Comparison of ENCODE assay signal across 8 cellular contexts in the genomic region with DNA sequence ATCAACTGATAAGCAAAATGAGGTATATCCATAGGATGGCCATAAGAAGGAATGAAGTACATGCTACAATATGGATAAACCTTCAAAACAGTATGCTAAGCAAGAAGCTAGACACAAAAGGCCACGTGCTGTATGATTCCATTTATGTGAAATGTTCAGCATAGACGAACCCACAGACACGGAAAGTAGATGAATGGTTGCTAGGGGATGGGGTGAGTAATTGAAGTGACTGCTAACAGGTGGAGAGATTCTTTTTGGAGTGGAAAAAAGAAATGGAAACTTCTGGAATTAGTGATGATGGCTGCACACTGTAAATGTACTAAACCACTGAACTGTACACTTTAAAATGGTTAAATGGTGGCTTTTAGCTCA. TPM values are rescaled to one million over a fixed set of nuclear protein-coding genes. Genes with fewer than 3 reads are reported as not detected.
DNase-seq lines count a peak whose midpoint lies in the region; ATAC-seq, FAIRE-seq and TF ChIP-seq lines count a peak whose summit lies in the region.

No MANE protein-coding gene starts in this region.

- ATAC-seq in activated CD8-positive, alpha-beta T cell treated with anti-CD3 and anti-CD28 coated beads for 36 hours: peak; percentile 3
- no peak for ATAC-seq in GM21529 (IDR thresholded peaks at IDR 0.05; ENCODE audit: unreplicated experiment)

- H3K4me3 ChIP-seq in kidney (ENCODE audit: low read length in 2 of 2): peak overlapping the region; percentile 5 to 93

- H3K4me1 Mint-ChIP-seq in activated CD8-positive, alpha-beta T cell treated with anti-CD3 and anti-CD28 coated beads for 36 hours (ENCODE audit: low read depth): peaks cover 37% of the 10 kb centered on the region
- peaks cover 51% of the 10 kb centered on the region for H3K4me1 Mint-ChIP-seq in stimulated activated naive CD8-positive, alpha-beta T cell treated with anti-CD3 and anti-CD28 coated beads, Interleukin-15, Interleukin-2, amounts not matched to agents 100 ng/mL and 50 ng/mL, for 24 hours (ENCODE audit: low read depth)

- H3K27ac Mint-ChIP-seq in activated CD8-positive, alpha-beta T cell treated with anti-CD3 and anti-CD28 coated beads for 36 hours: peak overlapping the region; percentile 58
- H3K27ac Mint-ChIP-seq in stimulated activated naive CD8-positive, alpha-beta T cell treated with anti-CD3 and anti-CD28 coated beads, Interleukin-15, Interleukin-2, amounts not matched to agents 100 ng/mL and 50 ng/mL, for 24 hours: peak overlapping the region; percentile 86

- no peak for TF ChIP-seq CTCF in activated CD8-positive, alpha-beta T cell treated with anti-CD3 and anti-CD28 coated beads for 36 hours (IDR thresholded peaks at IDR 0.05)
- TF ChIP-seq CTCF in kidney (IDR thresholded peaks at IDR 0.05; ENCODE audit: borderline replicate concordance, extremely low read depth, insufficient read depth): no peak

- intact Hi-C loops in activated CD8-positive, alpha-beta T cell treated with anti-CD3 and anti-CD28 coated beads for 36 hours (cut with micrococcal nuclease): no loop called here
- intact Hi-C loops in kidney (cut with DNase I): no loop called here

- CTCF ChIA-PET in activated CD8-positive, alpha-beta T cell treated with anti-CD3 and anti-CD28 coated beads for 36 hours (lab: Charles Lee): interaction anchor here (1.1 to 2.2 kb wide), 2 partner anchors 11 to 45 kb away, joined by 3 to 11 read pairs; partner anchors contain the start of genes IFT122 and MBD4

- peaks cover 40% of the 10 kb centered on the region for H3K36me3 Mint-ChIP-seq in activated CD8-positive, alpha-beta T cell treated with anti-CD3 and anti-CD28 coated beads for 36 hours (ENCODE audit: low read depth)
- H3K36me3 Mint-ChIP-seq in stimulated activated naive CD8-positive, alpha-beta T cell treated with anti-CD3 and anti-CD28 coated beads, Interleukin-15, Interleukin-2, amounts not matched to agents 100 ng/mL and 50 ng/mL, for 24 hours (ENCODE audit: low read depth): peaks cover 43% of the 10 kb centered on the region

- FAIRE-seq in kidney (lab: Jason Lieb, UNC): no peak

- peak overlapping the region; percentile 61 for H3K4me3 Mint-ChIP-seq in activated CD8-positive, alpha-beta T cell treated with anti-CD3 and anti-CD28 coated beads for 36 hours
- peak overlapping the region; percentile 74 for H3K4me3 Mint-ChIP-seq in stimulated activated naive CD8-positive, alpha-beta T cell treated with anti-CD3 and anti-CD28 coated beads, Interleukin-15, Interleukin-2, amounts not matched to agents 100 ng/mL and 50 ng/mL, for 24 hours

- H3K9ac ChIP-seq in kidney (ENCODE audit: low read length in 2 of 2): peak overlapping the region in 1 of 2 donors; percentile 47

- no peaks in the 10 kb centered on the region for H3K9me3 Mint-ChIP-seq in activated CD8-positive, alpha-beta T cell treated with anti-CD3 and anti-CD28 coated beads for 36 hours
- H3K9me3 Mint-ChIP-seq in stimulated activated naive CD8-positive, alpha-beta T cell treated with anti-CD3 and anti-CD28 coated beads, Interleukin-15, Interleukin-2, amounts not matched to agents 100 ng/mL and 50 ng/mL, for 24 hours: no peaks in the 10 kb centered on the region

- H3K27ac ChIP-seq in kidney (ENCODE audit: low read depth in 2 of 2, low read length in 2 of 2): peak overlapping the region in 1 of 2 donors; percentile 9

- DNase-seq in NCI-H748 (lab: John Stamatoyannopoulos, UW; ENCODE audit: unreplicated experiment) (peak; percentile 18), NCI-H748 treated with DMSO at 0.1 percent for 48 hours (lab: John Stamatoyannopoulos, UW) (no peak), kidney (no peak), NCI-H2227 treated with DMSO at 0.1 percent for 48 hours (lab: John Stamatoyannopoulos, UW) (no peak), NCI-H128 (lab: John Stamatoyannopoulos, UW; ENCODE audit: unreplicated experiment) (no peak)
- peak; percentile 22 for DNase-seq in activated CD8-positive, alpha-beta T cell treated with anti-CD3 and anti-CD28 coated beads for 36 hours

- H3K27me3 Mint-ChIP-seq in activated CD8-positive, alpha-beta T cell treated with anti-CD3 and anti-CD28 coated beads for 36 hours: peaks cover 2% of the 10 kb centered on the region
- H3K27me3 Mint-ChIP-seq in stimulated activated naive CD8-positive, alpha-beta T cell treated with anti-CD3 and anti-CD28 coated beads, Interleukin-15, Interleukin-2, amounts not matched to agents 100 ng/mL and 50 ng/mL, for 24 hours: no peaks in the 10 kb centered on the region

- peaks cover 24 to 25% of the 10 kb centered on the region in 2 donors for H3K36me3 ChIP-seq in kidney (ENCODE audit: control insufficient read depth in 1 of 2, insufficient read depth in 2 of 2, low read length in 2 of 2)

- H3K4me1 ChIP-seq in kidney (ENCODE audit: control insufficient read depth in 1 of 2, insufficient read depth in 1 of 2, low read depth in 1 of 2, low read length in 2 of 2): peaks cover 9 to 12% of the 10 kb centered on the region in 2 donors

- no peaks in the 10 kb centered on the region for H3K9me3 ChIP-seq in kidney (ENCODE audit: control insufficient read depth in 1 of 2, low read length in 2 of 2)

- POLR2A ChIA-PET in activated CD8-positive, alpha-beta T cell treated with anti-CD3 and anti-CD28 coated beads for 36 hours (lab: Charles Lee): interaction anchor here (0.7 to 3.5 kb wide), 7 partner anchors 10 to 113 kb away, joined by 3 to 35 read pairs (median 7); partner anchors contain the start of genes IFT122 and MBD4

RNA-seq across cellular contexts. Expression of gene EFCAB12, which starts 0.6 kb away (rescaled TPM):
- under 1 TPM; 0.56 to 0.65 TPM for total RNA-seq in activated CD8-positive, alpha-beta T cell treated with anti-CD3 and anti-CD28 coated beads for 36 hours
- total RNA-seq in kidney: 3.5 TPM
- polyA plus RNA-seq in kidney (ENCODE audit: insufficient read depth, low read depth, low replicate concordance): 1.2 TPM

RNA-seq across cellular contexts. Expression of gene MBD4, which starts 10.7 kb away (rescaled TPM):
- total RNA-seq in activated CD8-positive, alpha-beta T cell treated with anti-CD3 and anti-CD28 coated beads for 36 hours: 10 to 100 TPM; 38.9 to 44.5 TPM
- 35.1 TPM for total RNA-seq in kidney
- 25.4 TPM for polyA plus RNA-seq in kidney (ENCODE audit: insufficient read depth, low read depth, low replicate concordance)

RNA-seq across cellular contexts. Expression of gene IFT122, which starts 11.0 kb away (rescaled TPM):
- total RNA-seq in activated CD8-positive, alpha-beta T cell treated with anti-CD3 and anti-CD28 coated beads for 36 hours: 10 to 100 TPM; 18.9 to 20.4 TPM
- 59.2 TPM for total RNA-seq in kidney
- 18.4 TPM for polyA plus RNA-seq in kidney (ENCODE audit: insufficient read depth, low read depth, low replicate concordance)

Comparison
In these comparisons a context has a peak if more than half of its experiments do, and no peak if none do; other contexts are left out.
1. DNase-seq: peak in NCI-H748 (single experiment) and activated CD8-positive, alpha-beta T cell treated with anti-CD3 and anti-CD28 coated beads for 36 hours (single experiment); none in NCI-H748 treated with DMSO at 0.1 percent for 48 hours (single experiment), kidney (single experiment), NCI-H2227 treated with DMSO at 0.1 percent for 48 hours (single experiment) and NCI-H128 (single experiment).